In genomic region chr4:2417765-2418651, GRCh38 we compare ENCODE assay signal across 8 cellular contexts. TPM values are rescaled to one million over a fixed set of nuclear protein-coding genes. Genes with fewer than 3 reads are reported as not detected.
DNase-seq lines count a peak whose midpoint lies in the region; ATAC-seq, FAIRE-seq and TF ChIP-seq lines count a peak whose summit lies in the region.

Gene ZFYVE28 (minus strand): TSS chr4:2418645. CDS start chr4:2418323, 322 bp downstream.

- in situ Hi-C loops in K562 (cut with MboI), result no loop called here

- 4% methylated on average over 32 of the region's 91 CpGs for WGBS in A549 (ENCODE audit: missing lambda C conversion rate)
- 2% methylated on average over 65 of the region's 91 CpGs for WGBS in K562 (ENCODE audit: insufficient coverage, low coverage, missing lambda C conversion rate)
- 0% methylated on average over 11 of the region's 91 CpGs for WGBS in right lobe of liver (ENCODE audit: insufficient coverage, low coverage, low lambda C conversion rate, missing lambda C conversion rate)

- H3K4me3 ChIP-seq in A549 (peak within 1 kb of the TSS; percentile 74), K562 (peak within 1 kb of the TSS; percentile 58), right lobe of liver (peak within 1 kb of the TSS; percentile 56 to 80 (median 59)), thoracic aorta (peak within 1 kb of the TSS; percentile 84)

- peak within 1 kb of the TSS; percentile 36 to 91 for H3K9ac ChIP-seq in K562 (ENCODE audit: insufficient read depth in 1 of 2, low read depth in 2 of 2, low read length in 2 of 2)

- H4K20me1 ChIP-seq in K562 (replicated peaks; ENCODE audit: control insufficient read depth, insufficient read depth, low read length), result no peaks in the 10 kb centered on the region; the same call in 1 of the 2 replicates

- TF ChIP-seq EP300 in A549 (IDR thresholded peaks at IDR 0.05) (no peak), K562 (IDR thresholded peaks at IDR 0.05; ENCODE audit: low read length) (no peak)

- CTCF ChIA-PET in A549 (lab: Yijun Ruan, JAX), result interaction anchor here (1.3 kb wide), 1 partner anchor 14 kb away, joined by 5 read pairs; no protein-coding TSS in a partner anchor
- CTCF ChIA-PET in K562 (lab: Yijun Ruan, JAX; ENCODE audit: low intra/inter-chr PET ratio), result no interaction called here

- no peaks in the 10 kb centered on the region for H3K9me1 ChIP-seq in K562 (ENCODE audit: control insufficient read depth, insufficient read depth, low read length)

- H3K9me3 ChIP-seq in A549, result no peaks in the 10 kb centered on the region
- H3K9me3 ChIP-seq in K562 (replicated peaks; ENCODE audit: control insufficient read depth, insufficient read depth, low read depth, low read length), result no peaks in the 10 kb centered on the region
- no peaks in the 10 kb centered on the region for H3K9me3 ChIP-seq in right lobe of liver
- no peaks in the 10 kb centered on the region for H3K9me3 ChIP-seq in thoracic aorta

- TF ChIP-seq POLR2A in A549 (IDR thresholded peaks at IDR 0.05; ENCODE audit: low read length), result peak; percentile 39; the same call in 1 of the 2 replicates
- TF ChIP-seq POLR2A in K562 (conservative IDR thresholded peaks at IDR 0.05), result no peak
- TF ChIP-seq POLR2A in right lobe of liver (IDR thresholded peaks at IDR 0.05), result peak; percentile 51

- H3K27me3 ChIP-seq in K562 (ENCODE audit: control insufficient read depth in 2 of 2, insufficient read depth in 2 of 2, low read length in 2 of 2) (no peaks in the 10 kb centered on the region; a peak in 1 of 5 replicates), right lobe of liver (no peaks in the 10 kb centered on the region), thoracic aorta (replicated peaks; ENCODE audit: insufficient read depth) (no peaks in the 10 kb centered on the region)

- DNase-seq in A549 (ENCODE audit: low read depth in 1 of 2, low spot score in 1 of 2) (peak; percentile 22 to 55), NCI-H1417 treated with DMSO at 0.1 percent for 48 hours (lab: John Stamatoyannopoulos, UW) (peak; percentile 63), K562 (ENCODE audit: extremely low read depth in 1 of 4, low spot score in 3 of 4) (peak; percentile 36 to 57 (median 39)), right lobe of liver (peak in 2 of 3 donors; percentile 42 to 71), thoracic aorta (ENCODE audit: low spot score) (no peak), D721Med (ENCODE audit: insufficient read length, low spot score) (no peak), hepatic stellate cell (ENCODE audit: low spot score) (no peak)

- FAIRE-seq in A549 (lab: Jason Lieb, UNC) (no peak), K562 (lab: Jason Lieb, UNC) (no peak), D721Med (lab: Jason Lieb, UNC) (no peak)

- POLR2A ChIA-PET in A549 (lab: Yijun Ruan, JAX), result no interaction called here
- POLR2A ChIA-PET in K562 (lab: Yijun Ruan, JAX), result interaction anchor here (1.5 kb wide), 1 partner anchor 14 kb away, joined by 3 read pairs; no protein-coding TSS in a partner anchor

- H3K4me1 ChIP-seq in A549, result peaks cover 18% of the 10 kb centered on the region
- peaks cover 42 to 60% of the 10 kb centered on the region in 2 experiments for H3K4me1 ChIP-seq in K562 (replicated peaks in 1 of 2; ENCODE audit: control insufficient read depth in 2 of 2, insufficient read depth in 2 of 2, low read length in 2 of 2)
- peaks cover 0 to 15% (median 3%) of the 10 kb centered on the region in 4 donors for H3K4me1 ChIP-seq in right lobe of liver
- H3K4me1 ChIP-seq in thoracic aorta (ENCODE audit: control insufficient read depth in 1 of 2, low read depth in 2 of 2), result peaks cover 20 to 43% of the 10 kb centered on the region in 2 donors

- no peak for TF ChIP-seq CTCF in A549 (IDR thresholded peaks at IDR 0.05)
- TF ChIP-seq CTCF in K562 (IDR thresholded peaks at IDR 0.05 in 2 of 3, conservative IDR thresholded peaks at IDR 0.05 in 1 of 3; ENCODE audit: insufficient read depth in 2 of 3, low read depth in 1 of 3, low read length in 3 of 3), result no peak
- TF ChIP-seq CTCF in right lobe of liver (IDR thresholded peaks at IDR 0.05), result no peak
- TF ChIP-seq CTCF in thoracic aorta (IDR thresholded peaks at IDR 0.05), result no peak
- TF ChIP-seq CTCF in D721Med (IDR thresholded peaks at IDR 0.05; ENCODE audit: insufficient read depth, missing control alignments), result no peak

- H3K36me3 ChIP-seq in K562 (ENCODE audit: control insufficient read depth, insufficient read depth, low read length) (no peaks in the 10 kb centered on the region), right lobe of liver (no peaks in the 10 kb centered on the region), thoracic aorta (no peaks in the 10 kb centered on the region)

- ATAC-seq in A549 (peak; percentile 3 to 57; a peak in 4 of 6 replicates), GM19023 (IDR thresholded peaks at IDR 0.05; ENCODE audit: unreplicated experiment) (peak; percentile 13), K562 (peak; percentile 15), right lobe of liver (no peak), thoracic aorta (ENCODE audit: insufficient number of reproducible peaks, low FRiP score, low read depth) (no peak)

- H2AFZ ChIP-seq in K562 (ENCODE audit: low read depth, low read length), result peak within 1 kb of the TSS; percentile 84

- BruUV-seq in K562 (replicated peaks; lab: Mats Ljungman, UMichigan), result no TSS peak

- intact Hi-C loops in K562 (cut with micrococcal nuclease) (loop anchor here (2.0 to 10.0 kb wide), 5 partner anchors 15 to 546 kb away; partner anchors contain the start of genes HAUS3, MXD4, NSD2 and POLN), right lobe of liver (cut with DNase I) (no loop called here)

- H3K79me2 ChIP-seq in K562 (ENCODE audit: control insufficient read depth, insufficient read depth, low read length), result peaks cover 54% of the 10 kb centered on the region

- H3K4me2 ChIP-seq in A549 (peak within 1 kb of the TSS; percentile 75), K562 (ENCODE audit: insufficient read depth, low read length) (peak within 1 kb of the TSS; percentile 87)

- no peak for TF ChIP-seq RAD21 in A549 (conservative IDR thresholded peaks at IDR 0.05 in 1 of 2, IDR thresholded peaks at IDR 0.05 in 1 of 2)
- TF ChIP-seq RAD21 in K562 (CRISPR knock-in tag; conservative IDR thresholded peaks at IDR 0.05 in 1 of 2, IDR thresholded peaks at IDR 0.05 in 1 of 2), result no peak

- H3K27ac ChIP-seq in A549 (peak within 1 kb of the TSS; percentile 57 to 85; a peak in 5 of 6 replicates), K562 (ENCODE audit: extremely low read depth, low read depth, low read length) (peak within 1 kb of the TSS; percentile 45; the same call in 2 of the 3 replicates), right lobe of liver (peak within 1 kb of the TSS in 1 of 3 donors; percentile 29), thoracic aorta (no peak within 1 kb of the TSS)

TF ChIP-seq in A549, 52 proteins besides CTCF, POLR2A, EP300 and RAD21 (continues in another document):
- TF ChIP-seq ELK1 (IDR thresholded peaks at IDR 0.05; ENCODE audit: low read depth, low read length), result no peak

TF ChIP-seq in K562, 482 proteins besides CTCF, POLR2A, EP300 and RAD21 (continues in another document):
- TF ChIP-seq HDAC6 (IDR thresholded peaks at IDR 0.05; ENCODE audit: low read depth, low read length), result peak; percentile 16; the same call in 1 of the 2 replicates
- no peak for TF ChIP-seq IFI16 (CRISPR knock-in tag; IDR thresholded peaks at IDR 0.05)
- TF ChIP-seq FOS (IDR thresholded peaks at IDR 0.05; ENCODE audit: extremely low read depth, insufficient read length), result no peak
- TF ChIP-seq CHD4 (IDR thresholded peaks at IDR 0.05; ENCODE audit: insufficient read depth, insufficient replicate concordance, low read depth, low read length, poor library complexity, severe bottlenecking), result no peak
- TF ChIP-seq ZEB2 (IDR thresholded peaks at IDR 0.05), result no peak
- TF ChIP-seq ZNF184 (CRISPR knock-in tag; IDR thresholded peaks at IDR 0.05), result no peak
- no peak for TF ChIP-seq SMC3 (conservative IDR thresholded peaks at IDR 0.05; ENCODE audit: insufficient read depth, low read depth, low read length)
- peak; percentile 63 for TF ChIP-seq RBFOX2 (IDR thresholded peaks at IDR 0.05; ENCODE audit: low read depth, low read length)

RNA-seq across cellular contexts. Expression of gene ZFYVE28, which starts in this region (rescaled TPM):
- 1.8 and 2.3 TPM in 2 replicates for polyA plus RNA-seq in A549 (2011; rRNA removed)
- 1.8 and 2.3 TPM in 2 replicates for polyA plus RNA-seq in A549 (2012; cell fraction: cytosol; rRNA removed)
- 8.9 and 9.2 TPM in 2 replicates for polyA plus RNA-seq in A549 (2012; cell fraction: nucleus; rRNA removed)
- polyA plus RNA-seq in A549 (2017; fragmentation: RNase III; extraction: RNeasy Plus Mini Kit Qiagen cat#74134 plus additional on column Dnase treatment), result 1.5 to 2.1 TPM (median 1.6 TPM) in 3 replicates
- polyA minus RNA-seq in A549 (2011; rRNA and poly(A)+ RNA removed), result 1.2 and 3.9 TPM in 2 replicates
- 99.5 and 128 TPM in 2 replicates for total RNA-seq in K562 (2011; cell fraction: chromatin; rRNA removed; ENCODE audit: low replicate concordance)
- 69.4 and 77.0 TPM in 2 replicates for total RNA-seq in K562 (2011; cell fraction: nucleolus; rRNA removed)
- total RNA-seq in K562 (2011; cell fraction: nucleoplasm; rRNA removed), result 69.0 and 126 TPM in 2 replicates
- total RNA-seq in K562 (2014; rRNA removed), result 11.9 and 15.6 TPM in 2 replicates
- total RNA-seq in K562 (2014; rRNA removed; fragmentation: Illumina TruSeq; extraction: Trizol), result 5.0 and 6.1 TPM in 2 replicates
- 10.7 and 11.0 TPM in 2 replicates for total RNA-seq in K562 (2015; rRNA removed; fragmentation: Illumina TruSeq; extraction: Trizol)
- 24.8 and 25.1 TPM in 2 replicates for total RNA-seq in K562 (2021)
- polyA plus RNA-seq in K562 (2011; rRNA removed), result 8.2 and 13.7 TPM in 2 replicates
- 10.1 and 10.3 TPM in 2 replicates for polyA plus RNA-seq in K562 (2011; cell fraction: cytosol; rRNA removed)
- 85.0 and 102 TPM in 2 replicates for polyA plus RNA-seq in K562 (2011; cell fraction: nucleus; rRNA removed)
- 15.0 and 16.5 TPM in 2 replicates for polyA plus RNA-seq in K562 (2012)
- polyA plus RNA-seq in K562 (2014; fragmentation: Illumina TruSeq; extraction: Trizol), result 8.9 and 10.3 TPM in 2 replicates
- polyA plus RNA-seq in K562 (2014; fragmentation: Nextera tagmentation; extraction: Ambion mirVana), result 1 to 10 TPM; 1.3 to 2.1 TPM
- polyA plus RNA-seq in K562 (2014; rRNA removed), result 16.2 and 20.0 TPM in 2 replicates
- polyA minus RNA-seq in K562 (2011; rRNA and poly(A)+ RNA removed), result 10.9 and 12.1 TPM in 2 replicates
- 7.9 and 11.7 TPM in 2 replicates for polyA minus RNA-seq in K562 (2011; cell fraction: cytosol; rRNA and poly(A)+ RNA removed)
- 20.1 and 25.1 TPM in 2 replicates for polyA minus RNA-seq in K562 (2011; cell fraction: nucleus; rRNA and poly(A)+ RNA removed)
- total RNA-seq in right lobe of liver, result 1 to 10 TPM; 2.5 to 9.6 (median 4.8) TPM
- 10 to 100 TPM; 11.5 to 20.2 TPM for total RNA-seq in thoracic aorta

Comparison
In these comparisons a context has a peak if more than half of its experiments do, and no peak if none do; other contexts are left out.
1. ATAC-seq: peak in A549 (2 of 2), GM19023 (single experiment) and K562 (single experiment); none in right lobe of liver (0 of 4) and thoracic aorta (single experiment).
2. DNase-seq: peak in A549 (2 of 2), NCI-H1417 treated with DMSO at 0.1 percent for 48 hours (single experiment), K562 (4 of 4) and right lobe of liver (2 of 3); none in thoracic aorta (single experiment), D721Med (single experiment) and hepatic stellate cell (single experiment).
3. H3K27ac ChIP-seq: peak in A549 (2 of 2) and K562 (single experiment); none in thoracic aorta (0 of 2).
4. Of the 35 proteins assayed by ChIP-seq in both K562 and A549: peak only in K562: HDAC2, MAX and PHF8; only in A549: POLR2A; in both: none; in neither: 29; mixed calls (peak in some experiments, not most) for 2.
5. Peak in every context shown above with its lines, with median percentiles within 50 percentile points of each other: H3K4me3 ChIP-seq.